Comparison of ENCODE assay signal across 12 cellular contexts in the genomic region with DNA sequence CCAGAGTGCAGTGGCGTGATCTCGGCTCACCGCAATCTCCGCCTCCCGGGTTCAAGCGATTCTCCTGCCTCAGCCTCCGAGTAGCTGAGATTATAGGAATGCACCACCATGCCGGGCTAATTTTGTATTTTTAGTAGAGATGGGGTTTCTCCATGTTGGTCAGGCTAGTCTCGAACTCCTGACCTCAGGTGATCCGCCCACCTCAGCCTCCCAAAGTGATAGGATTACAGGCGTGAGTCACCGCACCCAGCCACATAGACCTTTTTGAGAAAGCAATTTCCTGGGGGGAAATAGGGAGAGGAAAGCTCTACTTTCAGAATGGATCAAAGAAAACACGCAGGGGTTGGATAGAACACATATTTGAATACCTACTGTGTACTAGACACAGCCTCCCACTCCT. TPM values are rescaled to one million over a fixed set of nuclear protein-coding genes. Genes with fewer than 3 reads are reported as not detected.
A peak's percentile ranks its signal among the peaks of the same experiment; 100 is the strongest.
DNase-seq lines count a peak whose midpoint lies in the region; TF ChIP-seq lines count a peak whose summit lies in the region.
"Not testable (repeated sequence)": the region's sequence is repeated elsewhere in the genome, so short reads cannot be mapped to it uniquely, and the experiment has no call there.
"Had no signal": no experiment of that assay in that cellular context is flagged by ENCODE, and none has a peak within 500 bp of the region (broad histone marks: within the 10 kb centered on the region; RNA-seq: fewer than 3 reads in every experiment).

No MANE protein-coding gene starts in this region.

- peaks cover 44 to 57% of the 10 kb centered on the region in 2 donors for H3K36me3 Mint-ChIP-seq in CD14-positive monocyte
- not testable (repeated sequence) for H3K36me3 Mint-ChIP-seq in IgD-negative memory B cell; activated naive CD8-positive, alpha-beta T cell
- H3K36me3 Mint-ChIP-seq in activated CD4-positive, alpha-beta memory T cell treated with anti-CD3 and anti-CD28 coated beads for 36 hours, result peaks cover 36% of the 10 kb centered on the region

- not testable (repeated sequence) for H3K4me3 ChIP-seq in mesenchymal stem cell (ENCODE audit: insufficient read depth in 1 of 2, low read depth in 1 of 2, low read length in 2 of 2)

- not testable (repeated sequence) for H2BK15ac ChIP-seq in mesenchymal stem cell (ENCODE audit: low read depth, poor library complexity, severe bottlenecking)

- H4K8ac ChIP-seq in mesenchymal stem cell (ENCODE audit: low read length), result not testable (repeated sequence)

- not testable (repeated sequence) for H3K4ac ChIP-seq in mesenchymal stem cell (ENCODE audit: low read depth in 1 of 2, low read length in 2 of 2)

- not testable (repeated sequence) for H4K91ac ChIP-seq in mesenchymal stem cell (ENCODE audit: low read length)

- H3K9me3 ChIP-seq in mesenchymal stem cell (ENCODE audit: control insufficient read depth, low read length), result not testable (repeated sequence)

- not testable (repeated sequence) for H3K4me1 ChIP-seq in mesenchymal stem cell (ENCODE audit: control insufficient read depth, insufficient read depth, low read depth, low read length)

- H2BK12ac ChIP-seq in mesenchymal stem cell (ENCODE audit: low read length in 2 of 2), result not testable (repeated sequence)

- not testable (repeated sequence) for DNase-seq in CD14-positive monocyte (ENCODE audit: low spot score); mesenchymal stem cell
- DNase-seq in activated CD4-positive, alpha-beta memory T cell treated with anti-CD3 and anti-CD28 coated beads for 36 hours, result peak; percentile 53
- peak; percentile 39 for DNase-seq in stimulated activated CD4-positive, alpha-beta T cell treated with anti-CD3 and anti-CD28 coated beads, Interleukin-1b, Interleukin-23, amount 100 ng/mL, for 48 hours

- TF ChIP-seq CTCF in CD14-positive monocyte (IDR thresholded peaks at IDR 0.05), result not testable (repeated sequence)

- peak overlapping the region in 4 of 7 donors; percentile 58 to 77 (median 68) for H3K27ac Mint-ChIP-seq in CD14-positive monocyte
- peak overlapping the region in 2 of 3 donors; percentile 23 to 44 for H3K27ac Mint-ChIP-seq in IgD-negative memory B cell
- peak overlapping the region; percentile 86 for H3K27ac Mint-ChIP-seq in activated CD4-positive, alpha-beta memory T cell treated with anti-CD3 and anti-CD28 coated beads for 36 hours
- H3K27ac Mint-ChIP-seq in activated naive CD8-positive, alpha-beta T cell, result peak overlapping the region; percentile 93

- not testable (repeated sequence) for H3K27me3 ChIP-seq in mesenchymal stem cell (ENCODE audit: control insufficient read depth in 1 of 2, insufficient read depth in 1 of 2, low read length in 2 of 2)

- not testable (repeated sequence) for H2AK5ac ChIP-seq in mesenchymal stem cell (ENCODE audit: low read length, severe bottlenecking)

- not testable (repeated sequence) for H3K4me2 ChIP-seq in mesenchymal stem cell (ENCODE audit: low read length, poor library complexity, severe bottlenecking)

- H2AFZ ChIP-seq in mesenchymal stem cell (ENCODE audit: low read depth, low read length), result not testable (repeated sequence)

- peaks cover 15% of the 10 kb centered on the region for H3K79me1 ChIP-seq in mesenchymal stem cell (replicated peaks; ENCODE audit: low read length, poor library complexity, severe bottlenecking)

- H3K9ac ChIP-seq in mesenchymal stem cell (ENCODE audit: low read length), result peak overlapping the region; percentile 25

- peaks cover 41 to 54% of the 10 kb centered on the region in 2 experiments for H3K36me3 ChIP-seq in mesenchymal stem cell (ENCODE audit: control insufficient read depth in 1 of 2, insufficient read depth in 2 of 2, low read depth in 1 of 2, low read length in 2 of 2)

- not testable (repeated sequence) for H3K9me3 Mint-ChIP-seq in CD14-positive monocyte; IgD-negative memory B cell; activated CD4-positive, alpha-beta memory T cell treated with anti-CD3 and anti-CD28 coated beads for 36 hours; activated naive CD8-positive, alpha-beta T cell (ENCODE audit: low read depth)

- H3K18ac ChIP-seq in mesenchymal stem cell (ENCODE audit: low read depth in 1 of 2, low read length in 2 of 2), result not testable (repeated sequence)

- CTCF ChIA-PET in activated CD4-positive, alpha-beta memory T cell treated with anti-CD3 and anti-CD28 coated beads for 36 hours (lab: Charles Lee), result interaction anchor here (1.8 kb wide), 1 partner anchor 129 kb away, joined by 5 read pairs; no protein-coding TSS in a partner anchor

- not testable (repeated sequence) for H2BK5ac ChIP-seq in mesenchymal stem cell (ENCODE audit: low read depth, low read length, poor library complexity, severe bottlenecking)

- peak overlapping the region in 1 of 2 donors; percentile 51 for H3K4me3 Mint-ChIP-seq in CD14-positive monocyte
- not testable (repeated sequence) for H3K4me3 Mint-ChIP-seq in IgD-negative memory B cell; activated CD4-positive, alpha-beta memory T cell treated with anti-CD3 and anti-CD28 coated beads for 36 hours
- peak overlapping the region; percentile 40 for H3K4me3 Mint-ChIP-seq in activated naive CD8-positive, alpha-beta T cell

- not testable (repeated sequence) for H3K14ac ChIP-seq in mesenchymal stem cell (ENCODE audit: low read length in 2 of 2)

- not testable (repeated sequence) for H3K23ac ChIP-seq in mesenchymal stem cell (ENCODE audit: low read length in 2 of 2)

- not testable (repeated sequence) for H3K4me1 Mint-ChIP-seq in CD14-positive monocyte, IgD-negative memory B cell
- H3K4me1 Mint-ChIP-seq in activated CD4-positive, alpha-beta memory T cell treated with anti-CD3 and anti-CD28 coated beads for 36 hours (ENCODE audit: low read depth), result peaks cover 36% of the 10 kb centered on the region
- peaks cover 25% of the 10 kb centered on the region for H3K4me1 Mint-ChIP-seq in activated naive CD8-positive, alpha-beta T cell (ENCODE audit: low read depth)

- H3K27me3 Mint-ChIP-seq in CD14-positive monocyte (ENCODE audit: low read depth in 3 of 3); IgD-negative memory B cell; activated CD4-positive, alpha-beta memory T cell treated with anti-CD3 and anti-CD28 coated beads for 36 hours; activated naive CD8-positive, alpha-beta T cell: not testable (repeated sequence)

- H2BK120ac ChIP-seq in mesenchymal stem cell (ENCODE audit: low read depth, low read length), result not testable (repeated sequence)

- POLR2A ChIA-PET in activated CD4-positive, alpha-beta memory T cell treated with anti-CD3 and anti-CD28 coated beads for 36 hours (lab: Charles Lee), result interaction anchor here (0.6 kb wide), 1 partner anchor 48 kb away, joined by 4 read pairs; no protein-coding TSS in a partner anchor

- intact Hi-C loops in CD14-positive monocyte (cut with micrococcal nuclease); activated CD4-positive, alpha-beta memory T cell treated with anti-CD3 and anti-CD28 coated beads for 36 hours (cut with micrococcal nuclease): not testable (repeated sequence)

- not testable (repeated sequence) for H3K27ac ChIP-seq in mesenchymal stem cell (ENCODE audit: low read length, poor library complexity, severe bottlenecking)

- 98% methylated on average over 12 of the region's 13 CpGs for WGBS in mesenchymal stem cell

RNA-seq across cellular contexts. Expression of gene CFAP141, which starts 0.4 kb away (rescaled TPM):
- polyA plus RNA-seq in CD14-positive monocyte (not detected), IgD-negative memory B cell (not detected)
- total RNA-seq in activated CD4-positive, alpha-beta memory T cell treated with anti-CD3 and anti-CD28 coated beads for 36 hours, result not detected
- not detected for polyA plus RNA-seq in mesenchymal stem cell (2013, experiment 1 of 2)
- not detected for polyA plus RNA-seq in mesenchymal stem cell (2013, experiment 2 of 2)
- total RNA-seq: activated CD8-positive, alpha-beta memory T cell treated with anti-CD3 and anti-CD28 coated beads for 36 hours; H1; heart left ventricle; left ventricle myocardium superior; OCI-LY7; thoracic aorta had no signal
- polyA plus RNA-seq: H1, heart left ventricle had no signal

RNA-seq across cellular contexts. Expression of gene TPM3, which starts 13.9 kb away (rescaled TPM):
- 1,000 to 10,000 TPM; 1,153 to 1,159 TPM for polyA plus RNA-seq in CD14-positive monocyte
- polyA plus RNA-seq in IgD-negative memory B cell, result 878 TPM
- 100 to 1,000 TPM; 726 to 736 TPM for total RNA-seq in activated CD4-positive, alpha-beta memory T cell treated with anti-CD3 and anti-CD28 coated beads for 36 hours
- 332 TPM for polyA plus RNA-seq in mesenchymal stem cell (2013, experiment 1 of 2)
- polyA plus RNA-seq in mesenchymal stem cell (2013, experiment 2 of 2), result 336 TPM

RNA-seq across cellular contexts. Expression of gene UBAP2L, which starts 15.0 kb away (rescaled TPM):
- 10 to 100 TPM; 40.1 to 46.8 TPM for polyA plus RNA-seq in CD14-positive monocyte
- 60.6 TPM for polyA plus RNA-seq in IgD-negative memory B cell
- 100 to 1,000 TPM; 180 to 183 TPM for total RNA-seq in activated CD4-positive, alpha-beta memory T cell treated with anti-CD3 and anti-CD28 coated beads for 36 hours
- polyA plus RNA-seq in mesenchymal stem cell (2013, experiment 1 of 2), result 174 TPM
- 166 TPM for polyA plus RNA-seq in mesenchymal stem cell (2013, experiment 2 of 2)

RNA-seq across cellular contexts. Expression of gene NUP210L, which starts 50.9 kb away (rescaled TPM):
- polyA plus RNA-seq in CD14-positive monocyte (not detected), IgD-negative memory B cell (not detected)
- total RNA-seq in activated CD4-positive, alpha-beta memory T cell treated with anti-CD3 and anti-CD28 coated beads for 36 hours, result under 1 TPM; 0.05 to 0.12 TPM
- polyA plus RNA-seq in mesenchymal stem cell (2013, experiment 1 of 2), result 0.01 TPM
- polyA plus RNA-seq in mesenchymal stem cell (2013, experiment 2 of 2), result 0.01 TPM
- total RNA-seq: H1 had no signal
- polyA plus RNA-seq: H1, heart left ventricle had no signal

Comparison
In these comparisons a context has a peak if more than half of its experiments do, and no peak if none do; other contexts are left out.
1. H3K27ac Mint-ChIP-seq: peak in every context shown above with its lines; median percentile 93 in activated naive CD8-positive, alpha-beta T cell; 86 in activated CD4-positive, alpha-beta memory T cell treated with anti-CD3 and anti-CD28 coated beads for 36 hours; 68 in CD14-positive monocyte; 34 in IgD-negative memory B cell.